ENCODE assay signal across 21 cellular contexts in genomic region chr7:141001122-141001521, GRCh38. TPM values are rescaled to one million over a fixed set of nuclear protein-coding genes. Genes with fewer than 3 reads are reported as not detected.
A peak's percentile ranks its signal among the peaks of the same experiment; 100 is the strongest.
DNase-seq lines count a peak whose midpoint lies in the region; ATAC-seq and FAIRE-seq lines count a peak whose summit lies in the region.
"Had no signal": no experiment of that assay in that cellular context is flagged by ENCODE, and none has a peak within 500 bp of the region (broad histone marks: within the 10 kb centered on the region; RNA-seq: fewer than 3 reads in every experiment).

No MANE protein-coding gene starts in this region.

- DNase-seq in GM18507 (ENCODE audit: extremely low spot score, insufficient read length, low read depth) = no peak
- DNase-seq in kidney glomerular epithelial cell (lab: John Stamatoyannopoulos, UW) = peak; percentile 8
- peak; percentile 26 for DNase-seq in renal cortical epithelial cell (ENCODE audit: low read depth)
- DNase-seq in NCI-H82 (lab: John Stamatoyannopoulos, UW) = no peak
- no peak for DNase-seq in Kasumi-1 (lab: John Stamatoyannopoulos, UW)
- no peak for DNase-seq in SKM-1 (lab: John Stamatoyannopoulos, UW; ENCODE audit: unreplicated experiment)
- DNase-seq: BE2C, DMS 273 treated with DMSO at 0.1 percent for 48 hours, DMS79 treated with DMSO at 0.1 percent for 48 hours, KBM-7, NCI-H1092, NCI-H2029 treated with DMSO at 0.1 percent for 48 hours, NCI-H2171, NCI-H345, NCI-H524, NCI-H774, Right ventricle myocardium superior had no signal

- ATAC-seq in HG03571 (IDR thresholded peaks at IDR 0.05; ENCODE audit: unreplicated experiment) = peak; percentile 69
- ATAC-seq: HCT116 had no signal

- FAIRE-seq in GM18507 (lab: Jason Lieb, UNC) = peak; percentile 54
- FAIRE-seq: A204.1, H1 had no signal

RNA-seq across cellular contexts. Expression of gene MRPS33, which starts 13.6 kb away (rescaled TPM):
- total RNA-seq in renal cortical epithelial cell = 44.0 and 51.1 TPM in 2 replicates

Comparison
In these comparisons a context has a peak if more than half of its experiments do, and no peak if none do; other contexts are left out.
1. DNase-seq: peak in kidney glomerular epithelial cell (single experiment) and renal cortical epithelial cell (single experiment); none in GM18507 (single experiment), NCI-H82 (single experiment), Kasumi-1 (0 of 2) and SKM-1 (single experiment).